In the genomic region with DNA sequence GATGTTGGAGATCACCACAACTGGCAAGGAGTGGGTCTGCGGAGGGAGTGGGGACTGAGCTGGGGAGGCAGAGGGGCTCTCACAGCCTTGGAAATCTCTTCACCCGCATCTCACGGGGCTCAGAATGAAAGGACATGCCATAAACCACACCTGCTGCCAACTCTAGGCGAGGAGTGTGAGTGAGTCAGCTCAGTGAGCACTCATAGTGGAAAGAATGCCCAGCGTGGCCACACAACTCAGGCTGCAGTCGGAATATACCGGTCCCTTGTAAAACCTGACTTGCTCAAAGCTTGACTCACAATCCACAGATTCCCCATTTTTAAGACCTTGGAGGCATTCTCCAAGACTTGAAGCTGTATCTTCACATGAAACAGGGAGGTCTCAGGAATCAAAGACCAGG, we compare ENCODE assay signal across 11 cellular contexts. TPM values are rescaled to one million over a fixed set of nuclear protein-coding genes. Genes with fewer than 3 reads are reported as not detected.
DNase-seq lines count a peak whose midpoint lies in the region; ATAC-seq and TF ChIP-seq lines count a peak whose summit lies in the region.
"Had no signal": no experiment of that assay in that cellular context is flagged by ENCODE, and none has a peak within 500 bp of the region (broad histone marks: within the 10 kb centered on the region; RNA-seq: fewer than 3 reads in every experiment).

No MANE protein-coding gene starts in this region.

- peaks cover 40% of the 10 kb centered on the region for H3K4me1 Mint-ChIP-seq in T-helper 1 cell treated with Interleukin-12 subunit alpha and Interleukin-12 subunit beta and Interleukin-4 antibody, amounts not matched to agents 30 μg/mL and 1 μg/mL, for 36 hours (ENCODE audit: low read depth)

- ATAC-seq in HG02938 (IDR thresholded peaks at IDR 0.05; ENCODE audit: unreplicated experiment) (no peak), HG02852 (IDR thresholded peaks at IDR 0.05; ENCODE audit: unreplicated experiment) (no peak)

- H3K27ac ChIP-seq in hepatocyte (peak overlapping the region; percentile 49), tibial artery (peak overlapping the region; percentile 47 to 58)

- H3K27ac Mint-ChIP-seq in T-helper 1 cell treated with Interleukin-12 subunit alpha and Interleukin-12 subunit beta and Interleukin-4 antibody, amounts not matched to agents 30 μg/mL and 1 μg/mL, for 36 hours = peak overlapping the region; percentile 20

- H3K9ac ChIP-seq in adipocyte (ENCODE audit: low read length) = no peak overlapping the region

- no peaks in the 10 kb centered on the region for H4K20me1 ChIP-seq in hepatocyte (ENCODE audit: insufficient read depth, poor library complexity, severe bottlenecking)

- DNase-seq in T-helper 1 cell = no peak
- peak; percentile 84 for DNase-seq in adipocyte (ENCODE audit: low read depth)
- DNase-seq in hepatocyte (ENCODE audit: low spot score) = peak; percentile 54
- peak in 1 of 2 donors; percentile 82 for DNase-seq in tibial artery
- no peak for DNase-seq in NOMO-1 (lab: John Stamatoyannopoulos, UW; ENCODE audit: unreplicated experiment in 2 of 2)
- DNase-seq: amygdala; NCI-H1694 treated with DMSO at 0.1 percent for 48 hours; stimulated activated CD4-positive, alpha-beta T cell treated with anti-CD3 and anti-CD28 coated beads, Interleukin-4, amount 100 ng/mL, for 4 hours had no signal

- no peak overlapping the region for H3K4me3 ChIP-seq in adipocyte (ENCODE audit: low read length)
- H3K4me3 ChIP-seq in hepatocyte = no peak overlapping the region
- H3K4me3 ChIP-seq in tibial artery = no peak overlapping the region

- no peak for TF ChIP-seq CTCF in hepatocyte (IDR thresholded peaks at IDR 0.05; ENCODE audit: poor library complexity)
- no peak for TF ChIP-seq CTCF in tibial artery (IDR thresholded peaks at IDR 0.05)

- intact Hi-C loops in tibial artery (cut with DNase I; ENCODE audit: low total_unique reads) = no loop called here

- peaks cover 9% of the 10 kb centered on the region for H3K79me2 ChIP-seq in hepatocyte

- no peaks in the 10 kb centered on the region for H3K27me3 Mint-ChIP-seq in T-helper 1 cell treated with Interleukin-12 subunit alpha and Interleukin-12 subunit beta and Interleukin-4 antibody, amounts not matched to agents 30 μg/mL and 1 μg/mL, for 36 hours (ENCODE audit: low read depth)

- 87% methylated on average over 7 of the region's 7 CpGs for WGBS in hepatocyte (ENCODE audit: low lambda C conversion rate, missing lambda C conversion rate)

- H3K9me3 Mint-ChIP-seq in T-helper 1 cell treated with Interleukin-12 subunit alpha and Interleukin-12 subunit beta and Interleukin-4 antibody, amounts not matched to agents 30 μg/mL and 1 μg/mL, for 36 hours = no peaks in the 10 kb centered on the region

- H3K36me3 ChIP-seq in adipocyte (ENCODE audit: control insufficient read depth, insufficient read depth, low read length, severe bottlenecking) (peaks cover 98% of the 10 kb centered on the region), hepatocyte (replicated peaks; ENCODE audit: insufficient read depth, low read depth) (no peaks in the 10 kb centered on the region), tibial artery (peaks cover 65 to 93% (median 87%) of the 10 kb centered on the region in 3 donors)

- no peaks in the 10 kb centered on the region for H3K9me3 ChIP-seq in adipocyte (ENCODE audit: control insufficient read depth, low read length)
- no peaks in the 10 kb centered on the region for H3K9me3 ChIP-seq in hepatocyte (ENCODE audit: low read depth)
- no peaks in the 10 kb centered on the region for H3K9me3 ChIP-seq in tibial artery

- H2AFZ ChIP-seq in hepatocyte = no peak overlapping the region

- no peaks in the 10 kb centered on the region for H3K27me3 ChIP-seq in adipocyte (replicated peaks; ENCODE audit: control insufficient read depth, insufficient read depth, low read length)
- H3K27me3 ChIP-seq in hepatocyte = no peaks in the 10 kb centered on the region
- no peaks in the 10 kb centered on the region for H3K27me3 ChIP-seq in tibial artery

- H3K4me2 ChIP-seq in hepatocyte = no peak overlapping the region

- peaks cover 57% of the 10 kb centered on the region for H3K36me3 Mint-ChIP-seq in T-helper 1 cell treated with Interleukin-12 subunit alpha and Interleukin-12 subunit beta and Interleukin-4 antibody, amounts not matched to agents 30 μg/mL and 1 μg/mL, for 36 hours (ENCODE audit: low read depth)

- H3K4me1 ChIP-seq in adipocyte (ENCODE audit: control insufficient read depth, insufficient read depth, low read length) = peaks cover 17% of the 10 kb centered on the region
- no peaks in the 10 kb centered on the region for H3K4me1 ChIP-seq in hepatocyte (ENCODE audit: insufficient read depth)
- H3K4me1 ChIP-seq in tibial artery = peaks cover 0 to 52% (median 18%) of the 10 kb centered on the region in 4 donors

- H3K4me3 Mint-ChIP-seq in T-helper 1 cell treated with Interleukin-12 subunit alpha and Interleukin-12 subunit beta and Interleukin-4 antibody, amounts not matched to agents 30 μg/mL and 1 μg/mL, for 36 hours = no peak overlapping the region

- no peaks in the 10 kb centered on the region for H3K9me2 ChIP-seq in hepatocyte (replicated peaks; ENCODE audit: insufficient read depth)

RNA-seq across cellular contexts. Expression of gene STAT5A, which starts 36.7 kb away (rescaled TPM):
- total RNA-seq in hepatocyte = 5.5 and 6.5 TPM in 2 replicates
- polyA plus RNA-seq in hepatocyte = 3.5 and 6.1 TPM in 2 replicates

RNA-seq across cellular contexts. Expression of gene STAT5B, which starts 48.8 kb away (rescaled TPM):
- 26.0 and 27.9 TPM in 2 replicates for total RNA-seq in hepatocyte
- 18.7 and 25.7 TPM in 2 replicates for polyA plus RNA-seq in hepatocyte

Comparison
In these comparisons a context has a peak if more than half of its experiments do, and no peak if none do; other contexts are left out.
1. DNase-seq: peak in adipocyte (single experiment) and hepatocyte (single experiment); none in T-helper 1 cell (0 of 5) and NOMO-1 (0 of 2).